Comparison of ENCODE assay signal across 6 cellular contexts in genomic region chr7:151038951-151039849, GRCh38. TPM values are rescaled to one million over a fixed set of nuclear protein-coding genes. Genes with fewer than 3 reads are reported as not detected.
DNase-seq lines count a peak whose midpoint lies in the region; ATAC-seq and TF ChIP-seq lines count a peak whose summit lies in the region.

No MANE protein-coding gene starts in this region.

- intact Hi-C loops in dendritic cell treated with granulocyte-macrophage colony-stimulating factor and Interleukin-4, amounts not matched to agents 40 ng/mL and 50 ng/mL, for 4 days (cut with micrococcal nuclease), result no loop called here
- intact Hi-C loops in sciatic nerve (cut with DNase I), result no loop called here

- ATAC-seq in GM21717 (IDR thresholded peaks at IDR 0.05; ENCODE audit: unreplicated experiment) (peak; percentile 49), SK-N-SH treated with all-trans-retinoic acid at 6 μM for 48 hours (peak; percentile 89), sciatic nerve (peak; percentile 63), GM21619 (IDR thresholded peaks at IDR 0.05; ENCODE audit: unreplicated experiment) (no peak)

- H3K4me3 Mint-ChIP-seq in dendritic cell treated with granulocyte-macrophage colony-stimulating factor and Interleukin-4, amounts not matched to agents 40 ng/mL and 50 ng/mL, for 4 days, result no peak overlapping the region

- no peaks in the 10 kb centered on the region for H3K9me3 Mint-ChIP-seq in dendritic cell treated with granulocyte-macrophage colony-stimulating factor and Interleukin-4, amounts not matched to agents 40 ng/mL and 50 ng/mL, for 4 days

- peak overlapping the region; percentile 16 for H3K27ac Mint-ChIP-seq in dendritic cell treated with granulocyte-macrophage colony-stimulating factor and Interleukin-4, amounts not matched to agents 40 ng/mL and 50 ng/mL, for 4 days

- peaks cover 71% of the 10 kb centered on the region for H3K36me3 Mint-ChIP-seq in dendritic cell treated with granulocyte-macrophage colony-stimulating factor and Interleukin-4, amounts not matched to agents 40 ng/mL and 50 ng/mL, for 4 days (ENCODE audit: low read depth)

- H3K4me1 Mint-ChIP-seq in dendritic cell treated with granulocyte-macrophage colony-stimulating factor and Interleukin-4, amounts not matched to agents 40 ng/mL and 50 ng/mL, for 4 days (ENCODE audit: low read depth), result peaks cover 36% of the 10 kb centered on the region

- DNase-seq in sciatic nerve (ENCODE audit: low spot score) (peak; percentile 80), GM19238 (ENCODE audit: insufficient read length, low spot score) (no peak)

- H3K27me3 Mint-ChIP-seq in dendritic cell treated with granulocyte-macrophage colony-stimulating factor and Interleukin-4, amounts not matched to agents 40 ng/mL and 50 ng/mL, for 4 days, result no peaks in the 10 kb centered on the region

TF ChIP-seq in SK-N-SH treated with all-trans-retinoic acid at 6 μM for 48 hours, 23 proteins besides CTCF, POLR2A, EP300 and RAD21:
- TF ChIP-seq CREB5 (CRISPR knock-in tag; IDR thresholded peaks at IDR 0.05; ENCODE audit: low read depth) (no peak), CSRNP3 (CRISPR knock-in tag; IDR thresholded peaks at IDR 0.05) (no peak), RARB (CRISPR knock-in tag; IDR thresholded peaks at IDR 0.05) (no peak), ISL1 (CRISPR knock-in tag; IDR thresholded peaks at IDR 0.05) (no peak), GLIS3 (CRISPR knock-in tag; IDR thresholded peaks at IDR 0.05) (0 out of 2 replicates have a peak, but pooled peaks have one; percentile 45), PPARA (CRISPR knock-in tag; IDR thresholded peaks at IDR 0.05; ENCODE audit: borderline replicate concordance) (no peak), POU6F1 (CRISPR knock-in tag; IDR thresholded peaks at IDR 0.05; ENCODE audit: borderline replicate concordance, low read depth) (no peak), OSR1 (CRISPR knock-in tag; IDR thresholded peaks at IDR 0.05) (no peak), BACH2 (CRISPR knock-in tag; IDR thresholded peaks at IDR 0.05; ENCODE audit: borderline replicate concordance) (no peak), ARNTL (CRISPR knock-in tag; IDR thresholded peaks at IDR 0.05; ENCODE audit: borderline replicate concordance, low read depth) (no peak), TOX (CRISPR knock-in tag; IDR thresholded peaks at IDR 0.05; ENCODE audit: borderline replicate concordance) (no peak), ZFP30 (CRISPR knock-in tag; IDR thresholded peaks at IDR 0.05) (no peak), TSHZ2 (CRISPR knock-in tag; IDR thresholded peaks at IDR 0.05) (0 out of 2 replicates have a peak, but pooled peaks have one; percentile 20), ZNF565 (CRISPR knock-in tag; conservative IDR thresholded peaks at IDR 0.05; ENCODE audit: low read depth) (no peak; the same call in 1 of the 2 replicates), CSDC2 (CRISPR knock-in tag; IDR thresholded peaks at IDR 0.05) (no peak), ESRRG (CRISPR knock-in tag; IDR thresholded peaks at IDR 0.05) (0 out of 2 replicates have a peak, but pooled peaks have one; percentile 13), ZC3H10 (CRISPR knock-in tag; IDR thresholded peaks at IDR 0.05) (no peak), PATZ1 (CRISPR knock-in tag; IDR thresholded peaks at IDR 0.05; ENCODE audit: borderline replicate concordance) (0 out of 2 replicates have a peak, but pooled peaks have one; percentile 18), TCF4 (CRISPR knock-in tag; IDR thresholded peaks at IDR 0.05; ENCODE audit: borderline replicate concordance) (peak; percentile 57; the same call in 1 of the 2 replicates), ZFP3 (CRISPR knock-in tag; IDR thresholded peaks at IDR 0.05) (peak; percentile 57; the same call in 1 of the 2 replicates), ZNF8 (CRISPR knock-in tag; IDR thresholded peaks at IDR 0.05) (no peak), SNAI2 (CRISPR knock-in tag; IDR thresholded peaks at IDR 0.05) (no peak), ZNF70 (CRISPR knock-in tag; IDR thresholded peaks at IDR 0.05) (0 out of 2 replicates have a peak, but pooled peaks have one; percentile 6)

RNA-seq across cellular contexts. Expression of gene ASIC3, which starts 9.1 kb away (rescaled TPM):
- 4.7 TPM for total RNA-seq in sciatic nerve

RNA-seq across cellular contexts. Expression of gene ABCB8, which starts 10.9 kb away (rescaled TPM):
- total RNA-seq in sciatic nerve, result 32.8 TPM

RNA-seq across cellular contexts. Expression of gene ATG9B, which starts 14.9 kb away (rescaled TPM):
- 0.67 TPM for total RNA-seq in sciatic nerve

RNA-seq across cellular contexts. Expression of gene CDK5, which starts 18.5 kb away (rescaled TPM):
- 5.7 TPM for total RNA-seq in sciatic nerve

RNA-seq across cellular contexts. Expression of gene SLC4A2, which starts 20.2 kb away (rescaled TPM):
- 87.5 TPM for total RNA-seq in sciatic nerve
